Comparison of ENCODE assay signal across 13 cellular contexts in the genomic region with DNA sequence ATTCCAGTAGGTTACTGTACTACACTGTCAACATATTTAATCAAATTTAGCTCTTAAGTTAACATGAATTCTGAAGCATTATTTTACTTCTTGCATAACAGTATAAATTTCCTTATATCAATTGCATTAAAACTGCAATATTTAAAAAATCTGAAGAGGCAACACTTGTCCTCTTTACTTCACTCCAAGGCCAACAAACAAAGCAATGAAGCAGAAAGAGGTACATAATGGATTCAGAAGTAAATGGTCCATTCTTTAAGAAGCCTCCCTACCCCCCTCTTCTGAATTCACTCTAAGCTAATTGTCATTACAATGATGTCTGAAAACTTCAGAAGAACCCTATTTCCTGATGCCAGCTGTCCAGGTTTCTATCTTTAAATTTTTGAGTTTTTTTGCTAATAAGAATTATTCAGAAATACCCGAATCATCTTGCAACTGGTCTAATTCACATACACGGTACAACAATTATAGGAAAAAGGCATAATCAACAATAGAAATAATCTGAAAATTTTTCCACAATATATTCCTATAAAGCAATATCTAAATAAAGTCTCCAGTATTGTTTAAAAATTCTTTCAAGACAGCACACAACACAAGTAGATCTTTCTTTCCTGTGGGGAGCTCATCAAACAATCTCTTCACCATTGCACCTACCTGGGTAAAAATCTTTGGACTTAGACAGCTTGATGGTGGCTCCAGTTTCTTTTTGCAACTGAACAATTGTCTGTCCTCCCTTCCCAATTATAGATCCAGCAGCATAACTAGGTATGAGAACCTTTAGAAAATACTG. TPM values are rescaled to one million over a fixed set of nuclear protein-coding genes. Genes with fewer than 3 reads are reported as not detected.
DNase-seq lines count a peak whose midpoint lies in the region; ATAC-seq and TF ChIP-seq lines count a peak whose summit lies in the region.
"Had no signal": no experiment of that assay in that cellular context is flagged by ENCODE, and none has a peak within 500 bp of the region (broad histone marks: within the 10 kb centered on the region; RNA-seq: fewer than 3 reads in every experiment).

No MANE protein-coding gene starts in this region.

- H3K4me2 ChIP-seq in mesendoderm (ENCODE audit: low read length): no peak overlapping the region

- H3K9me3 ChIP-seq in left ventricle myocardium inferior (replicated peaks): no peaks in the 10 kb centered on the region
- H3K9me3 ChIP-seq in heart right ventricle: no peaks in the 10 kb centered on the region
- H3K9me3 ChIP-seq in endodermal cell (ENCODE audit: control insufficient read depth, low read length): no peaks in the 10 kb centered on the region
- H3K9me3 ChIP-seq in vagina: no peaks in the 10 kb centered on the region
- H3K9me3 ChIP-seq: Caco-2, testis had no signal

- no peaks in the 10 kb centered on the region for H3K79me2 ChIP-seq in mesendoderm (ENCODE audit: control insufficient read depth, insufficient read depth, low read length)

- H3K4me1 Mint-ChIP-seq in endodermal cell (peaks cover 27% of the 10 kb centered on the region), nephron progenitor cell (peaks cover 36% of the 10 kb centered on the region)

- H3K56ac ChIP-seq in mesendoderm (ENCODE audit: low read length): no peak overlapping the region

- no peak for TF ChIP-seq POLR2A in vagina (IDR thresholded peaks at IDR 0.05)

- H3K27me3 ChIP-seq in left ventricle myocardium inferior (ENCODE audit: low read depth): peaks cover 44% of the 10 kb centered on the region
- H3K27me3 ChIP-seq in heart right ventricle: peaks cover 0 to 44% (median 0%) of the 10 kb centered on the region in 7 donors
- peaks cover 11% of the 10 kb centered on the region for H3K27me3 ChIP-seq in endodermal cell (ENCODE audit: control insufficient read depth, insufficient read depth, low read length, poor library complexity, severe bottlenecking)
- H3K27me3 ChIP-seq in vagina: no peaks in the 10 kb centered on the region
- H3K27me3 ChIP-seq in mesendoderm (ENCODE audit: insufficient read depth, low read length, poor library complexity): no peaks in the 10 kb centered on the region
- H3K27me3 ChIP-seq: testis had no signal

- H3K36me3 Mint-ChIP-seq in endodermal cell (ENCODE audit: low read depth) (peaks cover 2% of the 10 kb centered on the region), nephron progenitor cell (ENCODE audit: low read depth) (no peaks in the 10 kb centered on the region)

- H3K27ac ChIP-seq in left ventricle myocardium inferior (replicated peaks) (no peak overlapping the region), heart right ventricle (no peak overlapping the region), endodermal cell (ENCODE audit: low read depth, low read length) (no peak overlapping the region), vagina (peak overlapping the region; percentile 94), mesendoderm (ENCODE audit: low read depth, low read length) (no peak overlapping the region)
- H3K27ac ChIP-seq: testis, WERI-Rb-1 had no signal

- no peak overlapping the region for H3K23ac ChIP-seq in mesendoderm (ENCODE audit: low read length)

- H3K36me3 ChIP-seq in left ventricle myocardium inferior (no peaks in the 10 kb centered on the region), heart right ventricle (no peaks in the 10 kb centered on the region), endodermal cell (ENCODE audit: control insufficient read depth, insufficient read depth, low read length) (peaks cover 4% of the 10 kb centered on the region), vagina (no peaks in the 10 kb centered on the region), mesendoderm (ENCODE audit: control insufficient read depth, insufficient read depth, low read length) (no peaks in the 10 kb centered on the region)
- H3K36me3 ChIP-seq: WERI-Rb-1 had no signal

- no peaks in the 10 kb centered on the region for H3K79me1 ChIP-seq in mesendoderm (ENCODE audit: low read length)

- 77 to 78% methylated on average over 2 of the region's 2 CpGs for WGBS in heart right ventricle, 2 donors
- WGBS in endodermal cell (ENCODE audit: insufficient coverage in 1 of 2, insufficient read length in 1 of 2), 2 experiments: 68% methylated on average over 2 of the region's 2 CpGs; no CpG with 5 or more reads in 1 of the 2 experiments
- no CpG with 5 or more reads among the region's 2 CpGs for WGBS in mesendoderm (ENCODE audit: extremely low coverage, insufficient coverage, low lambda C conversion rate)

- intact Hi-C loops in left ventricle myocardium inferior (cut with micrococcal nuclease): no loop called here
- intact Hi-C loops in heart right ventricle (cut with DNase I): loop anchor here in 1 of 10 donors (10.0 kb wide), 1 partner anchor 200 kb away; no protein-coding TSS in a partner anchor
- intact Hi-C loops in vagina (cut with DNase I): no loop called here

- H3K27me3 Mint-ChIP-seq in endodermal cell (ENCODE audit: insufficient read depth): peaks cover 12% of the 10 kb centered on the region
- H3K27me3 Mint-ChIP-seq in nephron progenitor cell (ENCODE audit: low read depth, poor library complexity): peaks cover 10% of the 10 kb centered on the region

- H3K27ac Mint-ChIP-seq in endodermal cell: no peak overlapping the region
- H3K27ac Mint-ChIP-seq in nephron progenitor cell: no peak overlapping the region

- peak overlapping the region; percentile 73 for H3K4me3 ChIP-seq in left ventricle myocardium inferior
- H3K4me3 ChIP-seq in heart right ventricle: peak overlapping the region in 1 of 10 donors; percentile 66
- H3K4me3 ChIP-seq in endodermal cell (ENCODE audit: low read length): peak overlapping the region; percentile 90
- peak overlapping the region; percentile 49 to 72 for H3K4me3 ChIP-seq in vagina
- H3K4me3 ChIP-seq in mesendoderm (ENCODE audit: low read length): no peak overlapping the region

- H3K4me3 Mint-ChIP-seq in endodermal cell (peak overlapping the region; percentile 93), nephron progenitor cell (peak overlapping the region; percentile 100)

- TF ChIP-seq CTCF in left ventricle myocardium inferior (IDR thresholded peaks at IDR 0.05; ENCODE audit: borderline replicate concordance) (no peak), heart right ventricle (IDR thresholded peaks at IDR 0.05) (no peak), endodermal cell (conservative IDR thresholded peaks at IDR 0.05) (no peak), nephron progenitor cell (IDR thresholded peaks at IDR 0.05) (no peak), vagina (IDR thresholded peaks at IDR 0.05) (no peak)

- ATAC-seq in heart right ventricle (no peak), GM19455 (IDR thresholded peaks at IDR 0.05; ENCODE audit: unreplicated experiment) (no peak)

- H3K18ac ChIP-seq in mesendoderm (ENCODE audit: low read length): no peak overlapping the region

- H3K4ac ChIP-seq in mesendoderm (ENCODE audit: low read depth, low read length): no peak overlapping the region

- H4K8ac ChIP-seq in mesendoderm (ENCODE audit: low read depth, low read length): no peak overlapping the region

- peaks cover 15% of the 10 kb centered on the region for H3K4me1 ChIP-seq in left ventricle myocardium inferior
- peaks cover 0 to 10% (median 0%) of the 10 kb centered on the region in 9 donors for H3K4me1 ChIP-seq in heart right ventricle
- peaks cover 10% of the 10 kb centered on the region for H3K4me1 ChIP-seq in endodermal cell (ENCODE audit: control insufficient read depth, insufficient read depth, low read length)
- peaks cover 10% of the 10 kb centered on the region for H3K4me1 ChIP-seq in vagina
- H3K4me1 ChIP-seq in mesendoderm (ENCODE audit: control insufficient read depth, low read depth, low read length): no peaks in the 10 kb centered on the region
- H3K4me1 ChIP-seq: Caco-2 had no signal

- H2BK5ac ChIP-seq in mesendoderm (ENCODE audit: low read length): no peak overlapping the region

- H3K9ac ChIP-seq in endodermal cell (ENCODE audit: extremely low read depth, low read length, poor library complexity, severe bottlenecking): no peak overlapping the region
- no peak overlapping the region for H3K9ac ChIP-seq in mesendoderm (ENCODE audit: low read length)

- H3K9me3 Mint-ChIP-seq in endodermal cell (no peaks in the 10 kb centered on the region), nephron progenitor cell (no peaks in the 10 kb centered on the region)

- no peak overlapping the region for H4K5ac ChIP-seq in mesendoderm (ENCODE audit: low read length)

- DNase-seq in left ventricle myocardium inferior: no peak
- DNase-seq in heart right ventricle: no peak
- no peak for DNase-seq in endodermal cell
- DNase-seq in nephron progenitor cell: no peak
- DNase-seq in vagina (ENCODE audit: extremely low spot score in 2 of 2): no peak
- DNase-seq in OCI-M2 (lab: John Stamatoyannopoulos, UW; ENCODE audit: unreplicated experiment): no peak
- no peak for DNase-seq in mesendoderm
- DNase-seq: Caco-2, NCI-H2171, testis, WERI-Rb-1 had no signal

- H2BK15ac ChIP-seq in mesendoderm (replicated peaks; ENCODE audit: low read depth): no peak overlapping the region

- no peak overlapping the region for H2AK5ac ChIP-seq in mesendoderm (ENCODE audit: low read length)

- H2BK120ac ChIP-seq in mesendoderm (ENCODE audit: low read depth, low read length): no peak overlapping the region

RNA-seq across cellular contexts. Expression of a gene that starts 2.9 kb away (rescaled TPM):
- total RNA-seq in left ventricle myocardium inferior (3.7 TPM), heart right ventricle (1 to 10 TPM; 1.3 to 8.9 (median 3.2) TPM), endodermal cell (10 to 100 TPM; 25.4 to 25.5 TPM), vagina (35.1 TPM)
- polyA plus RNA-seq in heart right ventricle: 1 to 10 TPM; 4.5 to 7.3 TPM
- 53.5 TPM for polyA plus RNA-seq in endodermal cell (2013, experiment 1 of 2)
- polyA plus RNA-seq in endodermal cell (2013, experiment 2 of 2): 48.9 TPM
- 9.3 TPM for polyA plus RNA-seq in mesendoderm (2013, experiment 1 of 2)
- 9.5 TPM for polyA plus RNA-seq in mesendoderm (2013, experiment 2 of 2)
- total RNA-seq: Caco-2, lung microvascular endothelial cell had no signal
